Comparison of ENCODE assay signal across 8 cellular contexts in genomic region chr13:29594310-29594709, GRCh38. TPM values are rescaled to one million over a fixed set of nuclear protein-coding genes. Genes with fewer than 3 reads are reported as not detected.
DNase-seq lines count a peak whose midpoint lies in the region; FAIRE-seq and TF ChIP-seq lines count a peak whose summit lies in the region.

No MANE protein-coding gene starts in this region.

- no peaks in the 10 kb centered on the region for H3K27me3 ChIP-seq in Karpas-422 (ENCODE audit: low read length)
- H3K27me3 ChIP-seq in bronchial epithelial cell (ENCODE audit: control insufficient read depth, insufficient read depth, low read length), result no peaks in the 10 kb centered on the region

- peaks cover 38% of the 10 kb centered on the region; the same call in 1 of the 2 replicates for H4K20me1 ChIP-seq in Karpas-422 (ENCODE audit: insufficient read depth, low read depth, low read length)

- no peaks in the 10 kb centered on the region for H3K9me2 ChIP-seq in Karpas-422 (replicated peaks; ENCODE audit: insufficient read depth, low read length)

- H3K4me2 ChIP-seq in Karpas-422 (ENCODE audit: low read depth, low read length, poor library complexity, severe bottlenecking), result peak overlapping the region; percentile 93

- FAIRE-seq in bronchial epithelial cell (lab: Jason Lieb, UNC), result no peak

- H3K79me2 ChIP-seq in Karpas-422 (ENCODE audit: low read length), result peaks cover 59% of the 10 kb centered on the region

- no peak overlapping the region for H2AFZ ChIP-seq in Karpas-422 (ENCODE audit: low read length)

- H3K36me3 ChIP-seq in Karpas-422 (ENCODE audit: insufficient read depth, low read length), result no peaks in the 10 kb centered on the region
- H3K36me3 ChIP-seq in bronchial epithelial cell (ENCODE audit: control insufficient read depth, insufficient read depth, low read length), result peaks cover 7% of the 10 kb centered on the region

- no peaks in the 10 kb centered on the region for H3K9me3 ChIP-seq in Karpas-422 (ENCODE audit: low read length)

- peaks cover 39% of the 10 kb centered on the region for H3K4me1 ChIP-seq in Karpas-422 (ENCODE audit: low read length)

- H3K27ac ChIP-seq in Karpas-422 (ENCODE audit: low read length), result peak overlapping the region; percentile 78; the same call in 1 of the 2 replicates

- peak; percentile 50 for DNase-seq in H4 (ENCODE audit: low spot score)
- peak; percentile 71 for DNase-seq in Karpas-422
- peak; percentile 81 for DNase-seq in SW480 (ENCODE audit: low spot score)
- peak; percentile 94 for DNase-seq in bronchial epithelial cell (ENCODE audit: low read depth)
- DNase-seq in kidney tubule cell (ENCODE audit: low spot score), result peak; percentile 95
- DNase-seq in stimulated activated CD4-positive, alpha-beta T cell treated with anti-CD3 and anti-CD28 coated beads, Interleukin-4, amount 100 ng/mL, for 24 hours, result peak; percentile 63
- DNase-seq in iPS-NIHi7 (ENCODE audit: extremely low spot score), result no peak

- TF ChIP-seq CTCF in GM12875 (IDR thresholded peaks at IDR 0.05; ENCODE audit: borderline replicate concordance, insufficient read depth, low read depth, low read length) (no peak), bronchial epithelial cell (IDR thresholded peaks at IDR 0.05; ENCODE audit: insufficient read depth, low read length, severe bottlenecking) (no peak)

- H3K4me3 ChIP-seq in GM12875 (ENCODE audit: low read depth, low read length), result peak overlapping the region; percentile 85
- peak overlapping the region; percentile 70 for H3K4me3 ChIP-seq in Karpas-422 (ENCODE audit: low read length)
- H3K4me3 ChIP-seq in bronchial epithelial cell (ENCODE audit: low read depth, low read length), result peak overlapping the region; percentile 89

- H3K9ac ChIP-seq in Karpas-422 (ENCODE audit: low read length), result peak overlapping the region; percentile 99

RNA-seq across cellular contexts. Expression of gene SLC7A1, which starts 1.2 kb away (rescaled TPM):
- total RNA-seq in H4 (2014; rRNA removed; shearing (Covaris generic)), result 8.6 and 13.4 TPM in 2 replicates
- total RNA-seq in Karpas-422 (2014; rRNA removed; shearing (Covaris generic); ENCODE audit: low replicate concordance), result 39.9 and 45.4 TPM in 2 replicates
- 39.9 and 42.4 TPM in 2 replicates for total RNA-seq in bronchial epithelial cell
